27 cellular contexts compared by ENCODE assay signal in genomic region chr3:98322101-98322500, GRCh38. TPM values are rescaled to one million over a fixed set of nuclear protein-coding genes. Genes with fewer than 3 reads are reported as not detected.
A peak's percentile ranks its signal among the peaks of the same experiment; 100 is the strongest.
DNase-seq lines count a peak whose midpoint lies in the region; ATAC-seq, FAIRE-seq and TF ChIP-seq lines count a peak whose summit lies in the region.
"Had no signal": no experiment of that assay in that cellular context is flagged by ENCODE, and none has a peak within 500 bp of the region (broad histone marks: within the 10 kb centered on the region; RNA-seq: fewer than 3 reads in every experiment).

No MANE protein-coding gene starts in this region.

- no peak overlapping the region for H3K9ac ChIP-seq in GM12878 (ENCODE audit: control insufficient read depth, insufficient read depth, low read length)
- H3K9ac ChIP-seq: SK-N-SH had no signal

- 17% methylated on average over 2 of the region's 2 CpGs for WGBS in GM12878 (ENCODE audit: insufficient coverage, insufficient replicate concordance, low lambda C conversion rate, missing lambda C conversion rate)

- no peak overlapping the region for H3K27ac Mint-ChIP-seq in progenitor cell of endocrine pancreas
- H3K27ac Mint-ChIP-seq: CD14-positive monocyte; CD8-positive, alpha-beta memory T cell; HFFc6; T-helper 17 cell had no signal

- ATAC-seq in GM21717 (IDR thresholded peaks at IDR 0.05; ENCODE audit: unreplicated experiment) (peak; percentile 54), HG03354 (IDR thresholded peaks at IDR 0.05; ENCODE audit: poor library complexity, severe bottlenecking, unreplicated experiment) (peak; percentile 73), GM12878 (peak; percentile 43)
- ATAC-seq: PC-3, T-helper 17 cell had no signal

- peaks cover 5% of the 10 kb centered on the region for H3K27me3 Mint-ChIP-seq in progenitor cell of endocrine pancreas
- H3K27me3 Mint-ChIP-seq: CD8-positive, alpha-beta memory T cell had no signal

- intact Hi-C loops in GM12878 (cut with micrococcal nuclease; ENCODE audit: unreplicated experiment), result no loop called here

- SMC1A ChIA-PET in GM12878 (lab: Charles Lee; ENCODE audit: uncharacterized antibody, unreplicated experiment), result interaction anchor here (1.4 kb wide), 1 partner anchor 80 kb away, joined by 4 read pairs; no protein-coding TSS in a partner anchor

- no peak for TF ChIP-seq CTCF in GM12878 (IDR thresholded peaks at IDR 0.05 in 2 of 3, conservative IDR thresholded peaks at IDR 0.05 in 1 of 3; ENCODE audit: control insufficient read depth in 2 of 3, extremely low read depth in 1 of 3, insufficient read depth in 1 of 3, low read depth in 3 of 3, low read length in 3 of 3)
- no peak for TF ChIP-seq CTCF in progenitor cell of endocrine pancreas (IDR thresholded peaks at IDR 0.05; ENCODE audit: unreplicated experiment)

- H2AFZ ChIP-seq in GM12878 (ENCODE audit: control insufficient read depth, low read depth, low read length), result no peak overlapping the region

- no peaks in the 10 kb centered on the region for H4K20me1 ChIP-seq in GM12878 (ENCODE audit: control insufficient read depth, insufficient read depth)

- H3K79me2 ChIP-seq in GM12878 (ENCODE audit: control insufficient read depth, insufficient read depth, low read length), result no peaks in the 10 kb centered on the region

- no peak for TF ChIP-seq RAD21 in GM12878 (IDR thresholded peaks at IDR 0.05; ENCODE audit: insufficient read depth, low read depth, low read length)

- H3K27me3 ChIP-seq in GM12878 (replicated peaks in 1 of 2; ENCODE audit: control insufficient read depth in 2 of 2, insufficient read depth in 2 of 2, low read length in 1 of 2), result no peaks in the 10 kb centered on the region

- no peak overlapping the region for H3K27ac ChIP-seq in GM12878 (ENCODE audit: control insufficient read depth, insufficient read depth)
- H3K27ac ChIP-seq: 22Rv1 had no signal

- in situ Hi-C loops in GM12878 (cut with MboI), result no loop called here

- CTCF ChIA-PET in GM12878 (lab: Yijun Ruan, JAX), result no interaction called here

- H3K9me3 ChIP-seq in GM12878 (replicated peaks; ENCODE audit: control insufficient read depth, insufficient read depth, low read length), result no peaks in the 10 kb centered on the region
- H3K9me3 ChIP-seq: BE2C, HAP-1, SK-N-SH had no signal

- POLR2A ChIA-PET in GM12878 (lab: Charles Lee), result no interaction called here

- no peaks in the 10 kb centered on the region for H3K9me3 Mint-ChIP-seq in progenitor cell of endocrine pancreas (ENCODE audit: low read depth)
- H3K9me3 Mint-ChIP-seq: CD14-positive monocyte; CD8-positive, alpha-beta memory T cell; HFFc6 had no signal

- no peaks in the 10 kb centered on the region for H3K36me3 Mint-ChIP-seq in progenitor cell of endocrine pancreas (ENCODE audit: insufficient read depth)
- H3K36me3 Mint-ChIP-seq: CD14-positive monocyte; CD8-positive, alpha-beta memory T cell had no signal

- H3K4me1 ChIP-seq in GM12878 (ENCODE audit: control insufficient read depth, insufficient read depth, low read length), result peaks cover under 1% of the 10 kb centered on the region
- H3K4me1 ChIP-seq: BE2C, HAP-1 had no signal

- FAIRE-seq in GM12891 (lab: Jason Lieb, UNC) (peak; percentile 54), GM12878 (lab: Jason Lieb, UNC) (no peak)

- H3K4me3 Mint-ChIP-seq in progenitor cell of endocrine pancreas (ENCODE audit: low read depth), result no peak overlapping the region
- H3K4me3 Mint-ChIP-seq: CD14-positive monocyte; CD8-positive, alpha-beta memory T cell; HFFc6; T-helper 17 cell had no signal

- H3K4me3 ChIP-seq in GM12878, result no peak overlapping the region
- H3K4me3 ChIP-seq: HAP-1 had no signal

- no peak overlapping the region for H3K4me2 ChIP-seq in GM12878 (ENCODE audit: control insufficient read depth, insufficient read depth)
- H3K4me2 ChIP-seq: SK-N-SH had no signal

- BruUV-seq in GM12878 (replicated peaks; lab: Mats Ljungman, UMichigan), result no TSS peak

- TF ChIP-seq EP300 in GM12878 (IDR thresholded peaks at IDR 0.05; ENCODE audit: borderline replicate concordance in 1 of 2, control insufficient read depth in 1 of 2, low read depth in 2 of 2, low read length in 2 of 2), result no peak

- no peaks in the 10 kb centered on the region for H3K36me3 ChIP-seq in GM12878 (ENCODE audit: control insufficient read depth in 2 of 2, insufficient read depth in 2 of 2, low read length in 1 of 2)
- H3K36me3 ChIP-seq: BE2C, HAP-1 had no signal

- DNase-seq in GM12891 (ENCODE audit: insufficient read length, low spot score) (no peak), GM12878 (ENCODE audit: low read depth, low spot score) (no peak), NCI-H1694 treated with DMSO at 0.1 percent for 48 hours (lab: John Stamatoyannopoulos, UW) (no peak), DMS 273 treated with DMSO at 0.1 percent for 48 hours (lab: John Stamatoyannopoulos, UW) (no peak), progenitor cell of endocrine pancreas (ENCODE audit: low spot score, unreplicated experiment) (no peak)
- DNase-seq: BE2C; CD8-positive, alpha-beta memory T cell; DMS79 treated with DMSO at 0.1 percent for 48 hours; GF-D8; HFFc6; NCI-H1092; NCI-H1417 treated with DMSO at 0.1 percent for 48 hours; NCI-H187; NCI-H2171 treated with DMSO at 0.1 percent for 48 hours; NCI-H345; NCI-H524; NCI-H774; NK-92 treated with Interleukin-12 subunit alpha and Interleukin-12 subunit beta, amount 100 ng/mL, for 24 hours; PC-3; SK-N-SH; SW 1271; T-helper 17 cell had no signal

- RAD21 ChIA-PET in GM12878 (lab: Charles Lee; ENCODE audit: unreplicated experiment), result no interaction called here

- peaks cover 5% of the 10 kb centered on the region for H3K4me1 Mint-ChIP-seq in progenitor cell of endocrine pancreas (ENCODE audit: low read depth)
- H3K4me1 Mint-ChIP-seq: CD14-positive monocyte; CD8-positive, alpha-beta memory T cell; T-helper 17 cell had no signal

- TF ChIP-seq POLR2A in GM12891 (IDR thresholded peaks at IDR 0.05; ENCODE audit: low read depth, low read length) (no peak), GM12878 (IDR thresholded peaks at IDR 0.05; ENCODE audit: low read depth, low read length) (no peak)

TF ChIP-seq in GM12878, 131 proteins besides CTCF, POLR2A, EP300 and RAD21 (continues in another document):
- no peak for TF ChIP-seq SIX5 (IDR thresholded peaks at IDR 0.05; ENCODE audit: low read depth, low read length, severe bottlenecking)

RNA-seq across cellular contexts. Expression of gene OR5K4, which starts 31.6 kb away (rescaled TPM):
- polyA plus RNA-seq in GM12891 (2012; ENCODE audit: low read depth, missing spikeins), result not detected
- total RNA-seq in GM12878 (2013; cell fraction: nucleolus; rRNA removed), result 231 and 236 TPM in 2 replicates
- total RNA-seq in GM12878 (2014; rRNA removed), result 0.38 TPM in 1 of 2 replicates, not detected in the other
- not detected in 2 replicates for total RNA-seq in GM12878 (2014; rRNA removed; fragmentation: Illumina TruSeq; extraction: Trizol)
- not detected in 2 replicates for total RNA-seq in GM12878 (2021)
- not detected for polyA plus RNA-seq in GM12878 (2011; ENCODE audit: low read depth)
- 2.1 and 3.4 TPM in 2 replicates for polyA plus RNA-seq in GM12878 (2011; rRNA removed)
- 0.07 and 0.12 TPM in 2 replicates for polyA plus RNA-seq in GM12878 (2011; cell fraction: cytosol; rRNA removed)
- 6.2 and 6.7 TPM in 2 replicates for polyA plus RNA-seq in GM12878 (2011; cell fraction: nucleus; rRNA removed)
- not detected in 2 replicates for polyA plus RNA-seq in GM12878 (2012)
- not detected in 2 replicates for polyA plus RNA-seq in GM12878 (2014; fragmentation: Illumina TruSeq; extraction: Trizol)
- not detected for polyA plus RNA-seq in GM12878 (2014; fragmentation: Nextera tagmentation; extraction: Ambion mirVana)
- polyA plus RNA-seq in GM12878 (2014; rRNA removed), result not detected in 2 replicates
- polyA plus RNA-seq in GM12878 (2016; fragmentation: Nextera tagmentation; extraction: Ambion mirVana), result not detected
- polyA minus RNA-seq in GM12878 (2011; rRNA and poly(A)+ RNA removed), result 26.3 and 30.4 TPM in 2 replicates
- polyA minus RNA-seq in GM12878 (2011; cell fraction: cytosol; rRNA and poly(A)+ RNA removed), result not detected in 2 replicates
- 49.4 and 68.4 TPM in 2 replicates for polyA minus RNA-seq in GM12878 (2011; cell fraction: nucleus; rRNA and poly(A)+ RNA removed)
- total RNA-seq in progenitor cell of endocrine pancreas, result not detected in 2 replicates
- total RNA-seq: CD8-positive, alpha-beta memory T cell; HFFc6; PC-3; T-helper 17 cell had no signal
- polyA plus RNA-seq: CD14-positive monocyte; CD8-positive, alpha-beta memory T cell; SK-N-SH had no signal

RNA-seq across cellular contexts. Expression of gene OR5H2, which starts 39.8 kb away (rescaled TPM):
- polyA plus RNA-seq in GM12891 (2012; ENCODE audit: low read depth, missing spikeins), result not detected
- 312 and 314 TPM in 2 replicates for total RNA-seq in GM12878 (2013; cell fraction: nucleolus; rRNA removed)
- total RNA-seq in GM12878 (2014; rRNA removed) (not detected in 2 replicates), GM12878 (2014; rRNA removed; fragmentation: Illumina TruSeq; extraction: Trizol) (not detected in 2 replicates), GM12878 (2021) (not detected in 2 replicates), progenitor cell of endocrine pancreas (not detected in 2 replicates)
- polyA plus RNA-seq in GM12878 (2011; ENCODE audit: low read depth), result not detected
- polyA plus RNA-seq in GM12878 (2011; rRNA removed) (1.7 and 3.7 TPM in 2 replicates), GM12878 (2014; fragmentation: Illumina TruSeq; extraction: Trizol) (not detected in 2 replicates), GM12878 (2014; fragmentation: Nextera tagmentation; extraction: Ambion mirVana) (not detected), GM12878 (2014; rRNA removed) (not detected in 2 replicates), GM12878 (2016; fragmentation: Nextera tagmentation; extraction: Ambion mirVana) (not detected)
- polyA plus RNA-seq in GM12878 (2011; cell fraction: cytosol; rRNA removed), result 0.08 and 0.13 TPM in 2 replicates
- polyA plus RNA-seq in GM12878 (2011; cell fraction: nucleus; rRNA removed), result 7.3 and 7.9 TPM in 2 replicates
- polyA plus RNA-seq in GM12878 (2012), result not detected in 2 replicates
- polyA minus RNA-seq in GM12878 (2011; rRNA and poly(A)+ RNA removed), result 28.1 and 30.7 TPM in 2 replicates
- not detected in 2 replicates for polyA minus RNA-seq in GM12878 (2011; cell fraction: cytosol; rRNA and poly(A)+ RNA removed)
- polyA minus RNA-seq in GM12878 (2011; cell fraction: nucleus; rRNA and poly(A)+ RNA removed), result 52.8 and 64.2 TPM in 2 replicates
- total RNA-seq: CD8-positive, alpha-beta memory T cell; HFFc6; PC-3; T-helper 17 cell had no signal
- polyA plus RNA-seq: CD14-positive monocyte; CD8-positive, alpha-beta memory T cell; SK-N-SH had no signal

RNA-seq across cellular contexts. Expression of gene OR5H6, which starts 58.1 kb away (rescaled TPM):
- polyA plus RNA-seq in GM12891 (2012; ENCODE audit: low read depth, missing spikeins), result 0.08 TPM
- total RNA-seq in GM12878 (2013; cell fraction: nucleolus; rRNA removed), result 359 and 426 TPM in 2 replicates
- not detected in 2 replicates for total RNA-seq in GM12878 (2014; rRNA removed)
- not detected in 2 replicates for total RNA-seq in GM12878 (2014; rRNA removed; fragmentation: Illumina TruSeq; extraction: Trizol)
- not detected in 2 replicates for total RNA-seq in GM12878 (2021)
- polyA plus RNA-seq in GM12878 (2011; ENCODE audit: low read depth), result not detected
- 1.2 and 1.8 TPM in 2 replicates for polyA plus RNA-seq in GM12878 (2011; rRNA removed)
- 0.15 and 0.24 TPM in 2 replicates for polyA plus RNA-seq in GM12878 (2011; cell fraction: cytosol; rRNA removed)
- 4.2 and 6.8 TPM in 2 replicates for polyA plus RNA-seq in GM12878 (2011; cell fraction: nucleus; rRNA removed)
- not detected in 2 replicates for polyA plus RNA-seq in GM12878 (2012)
- not detected in 2 replicates for polyA plus RNA-seq in GM12878 (2014; fragmentation: Illumina TruSeq; extraction: Trizol)
- polyA plus RNA-seq in GM12878 (2014; fragmentation: Nextera tagmentation; extraction: Ambion mirVana), result not detected
- not detected in 2 replicates for polyA plus RNA-seq in GM12878 (2014; rRNA removed)
- not detected for polyA plus RNA-seq in GM12878 (2016; fragmentation: Nextera tagmentation; extraction: Ambion mirVana)
- polyA minus RNA-seq in GM12878 (2011; rRNA and poly(A)+ RNA removed), result 32.3 and 35.9 TPM in 2 replicates
- polyA minus RNA-seq in GM12878 (2011; cell fraction: cytosol; rRNA and poly(A)+ RNA removed), result not detected in 2 replicates
- 86.8 and 89.5 TPM in 2 replicates for polyA minus RNA-seq in GM12878 (2011; cell fraction: nucleus; rRNA and poly(A)+ RNA removed)
- total RNA-seq in progenitor cell of endocrine pancreas, result not detected in 2 replicates
- total RNA-seq: CD8-positive, alpha-beta memory T cell; HFFc6; PC-3; T-helper 17 cell had no signal
- polyA plus RNA-seq: CD14-positive monocyte; CD8-positive, alpha-beta memory T cell; SK-N-SH had no signal
